In the genomic region with DNA sequence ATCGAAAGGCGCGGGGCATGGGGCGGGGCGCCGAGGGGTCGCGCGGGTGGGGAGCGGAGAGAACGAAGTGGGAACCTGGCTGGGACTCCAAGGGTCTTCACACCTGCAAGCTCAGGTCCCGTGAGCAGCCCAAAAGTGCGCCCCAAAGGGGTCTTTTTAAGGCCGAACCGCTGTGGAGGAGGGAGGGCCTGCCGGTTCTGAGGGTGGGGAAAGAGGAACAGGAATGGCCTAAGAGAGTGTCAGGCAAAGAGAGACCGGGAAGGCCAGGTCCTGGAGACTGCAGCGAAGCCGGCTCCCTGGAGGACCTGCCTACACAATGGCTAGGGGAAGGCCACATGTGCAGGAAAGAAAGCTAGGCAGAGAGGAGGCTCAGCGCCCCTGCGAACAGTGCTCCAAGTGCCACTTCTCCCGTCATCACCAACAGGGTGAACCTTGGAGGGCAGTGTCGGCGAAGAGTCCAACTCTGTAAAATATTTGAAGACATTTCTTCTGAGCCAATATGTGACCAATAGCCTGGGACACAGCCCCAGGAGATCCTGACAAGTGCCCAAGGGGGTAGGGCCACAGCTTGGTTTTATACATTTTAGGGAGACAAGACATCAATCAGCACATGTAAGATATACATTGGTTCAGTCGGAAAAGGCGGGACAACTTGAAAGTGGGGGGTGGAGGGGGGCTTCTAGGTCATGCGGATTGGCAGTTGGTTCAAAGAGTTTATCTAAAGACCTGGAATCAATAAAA, we compare ENCODE assay signal across 8 cellular contexts. TPM values are rescaled to one million over a fixed set of nuclear protein-coding genes. Genes with fewer than 3 reads are reported as not detected.
DNase-seq lines count a peak whose midpoint lies in the region; ATAC-seq and TF ChIP-seq lines count a peak whose summit lies in the region.

No MANE protein-coding gene starts in this region.

- H3K9me3 Mint-ChIP-seq in activated CD4-positive, alpha-beta T cell treated with anti-CD3 and anti-CD28 coated beads, Interleukin-2, amount 10 ng/mL, durations not matched to agents 24 days and 14 days = no peaks in the 10 kb centered on the region
- no peaks in the 10 kb centered on the region for H3K9me3 Mint-ChIP-seq in nephron progenitor cell

- H3K4me3 ChIP-seq in SJSA1 = peak overlapping the region; percentile 97
- peak overlapping the region; percentile 41 to 55 (median 52) for H3K4me3 ChIP-seq in fibroblast of lung (replicated peaks in 1 of 4; ENCODE audit: control extremely low read depth in 1 of 4, insufficient read depth in 1 of 4, low read depth in 3 of 4, low read length in 4 of 4)

- peaks cover 2% of the 10 kb centered on the region for H4K20me1 ChIP-seq in fibroblast of lung (ENCODE audit: control insufficient read depth, extremely low read depth, insufficient read depth, low read length)

- peak overlapping the region; percentile 86 for H3K4me3 Mint-ChIP-seq in activated CD4-positive, alpha-beta T cell treated with anti-CD3 and anti-CD28 coated beads, Interleukin-2, amount 10 ng/mL, durations not matched to agents 24 days and 14 days
- peak overlapping the region; percentile 85 for H3K4me3 Mint-ChIP-seq in nephron progenitor cell

- H3K4me1 ChIP-seq in SJSA1 (replicated peaks) (peaks cover 17% of the 10 kb centered on the region), fibroblast of lung (ENCODE audit: control insufficient read depth, extremely low read depth, insufficient read depth, low read length) (peaks cover 4% of the 10 kb centered on the region)

- H3K4me1 Mint-ChIP-seq in activated CD4-positive, alpha-beta T cell treated with anti-CD3 and anti-CD28 coated beads, Interleukin-2, amount 10 ng/mL, durations not matched to agents 24 days and 14 days = peaks cover 34% of the 10 kb centered on the region
- peaks cover 30% of the 10 kb centered on the region for H3K4me1 Mint-ChIP-seq in nephron progenitor cell

- no peak for DNase-seq in activated CD4-positive, alpha-beta T cell treated with anti-CD3 and anti-CD28 coated beads, Interleukin-2, amount 10 ng/mL, durations not matched to agents 24 days and 14 days
- no peak for DNase-seq in activated CD4-positive, alpha-beta T cell treated with anti-CD3 and anti-CD28 coated beads for 1 hour
- DNase-seq in SJSA1 (ENCODE audit: low read depth in 1 of 2, low spot score in 2 of 2) = peak in 1 of 2 experiments; percentile 19
- peak; percentile 17 to 19 for DNase-seq in fibroblast of lung (ENCODE audit: low read depth in 2 of 2)
- no peak for DNase-seq in nephron progenitor cell
- DNase-seq in NCI-H1436 treated with DMSO at 0.1 percent for 48 hours (lab: John Stamatoyannopoulos, UW) = no peak
- no peak for DNase-seq in SIG-M5 treated with dmso at 0.1 percent for 504 hours (lab: John Stamatoyannopoulos, UW; ENCODE audit: unreplicated experiment)

- H3K36me3 Mint-ChIP-seq in activated CD4-positive, alpha-beta T cell treated with anti-CD3 and anti-CD28 coated beads, Interleukin-2, amount 10 ng/mL, durations not matched to agents 24 days and 14 days (ENCODE audit: low read depth) = peaks cover 2% of the 10 kb centered on the region
- no peaks in the 10 kb centered on the region for H3K36me3 Mint-ChIP-seq in nephron progenitor cell (ENCODE audit: low read depth)

- peak overlapping the region; percentile 78 for H2AFZ ChIP-seq in fibroblast of lung (ENCODE audit: low read length)

- no peak for TF ChIP-seq CTCF in fibroblast of lung (conservative IDR thresholded peaks at IDR 0.05 in 1 of 2, IDR thresholded peaks at IDR 0.05 in 1 of 2; ENCODE audit: low read depth in 1 of 2, low read length in 2 of 2)
- TF ChIP-seq CTCF in nephron progenitor cell (IDR thresholded peaks at IDR 0.05) = no peak

- H3K27ac Mint-ChIP-seq in activated CD4-positive, alpha-beta T cell treated with anti-CD3 and anti-CD28 coated beads, Interleukin-2, amount 10 ng/mL, durations not matched to agents 24 days and 14 days = peak overlapping the region; percentile 65
- peak overlapping the region; percentile 73 for H3K27ac Mint-ChIP-seq in nephron progenitor cell

- ATAC-seq in HG03457 (IDR thresholded peaks at IDR 0.05; ENCODE audit: unreplicated experiment) = no peak

- H3K79me2 ChIP-seq in fibroblast of lung (ENCODE audit: control insufficient read depth, insufficient read depth, low read length) = peaks cover 38% of the 10 kb centered on the region

- intact Hi-C loops in activated CD4-positive, alpha-beta T cell treated with anti-CD3 and anti-CD28 coated beads, Interleukin-2, amount 10 ng/mL, durations not matched to agents 24 days and 14 days (cut with micrococcal nuclease) = loop anchor here (1.0 to 5.0 kb wide), 6 partner anchors 14 to 356 kb away; partner anchors contain the start of genes C22orf39, CDC45, CLTCL1 and ESS2

- H3K4me2 ChIP-seq in fibroblast of lung (ENCODE audit: extremely low read depth, insufficient read depth, low read length) = peak overlapping the region; percentile 94

- H3K9ac ChIP-seq in fibroblast of lung (ENCODE audit: insufficient read depth, low read length) = peak overlapping the region; percentile 37

- H3K27ac ChIP-seq in SJSA1 (no peak overlapping the region), fibroblast of lung (ENCODE audit: insufficient read depth, low read length) (no peak overlapping the region)

- no peaks in the 10 kb centered on the region for H3K27me3 Mint-ChIP-seq in activated CD4-positive, alpha-beta T cell treated with anti-CD3 and anti-CD28 coated beads, Interleukin-2, amount 10 ng/mL, durations not matched to agents 24 days and 14 days
- peaks cover 22% of the 10 kb centered on the region for H3K27me3 Mint-ChIP-seq in nephron progenitor cell (ENCODE audit: low read depth, poor library complexity)

- peaks cover 26% of the 10 kb centered on the region for H3K36me3 ChIP-seq in SJSA1
- H3K36me3 ChIP-seq in fibroblast of lung (ENCODE audit: control insufficient read depth, insufficient read depth, low read length) = peaks cover 6% of the 10 kb centered on the region

- no peaks in the 10 kb centered on the region for H3K27me3 ChIP-seq in SJSA1 (replicated peaks)
- no peaks in the 10 kb centered on the region for H3K27me3 ChIP-seq in fibroblast of lung (ENCODE audit: control insufficient read depth, insufficient read depth, low read length)

- H3K9me3 ChIP-seq in SJSA1 (replicated peaks) (no peaks in the 10 kb centered on the region), fibroblast of lung (ENCODE audit: control insufficient read depth, insufficient read depth, low read depth, low read length) (no peaks in the 10 kb centered on the region)

RNA-seq across cellular contexts. Expression of gene DGCR2, which starts 0.7 kb away (rescaled TPM):
- 23.8 and 25.5 TPM in 2 replicates for total RNA-seq in activated CD4-positive, alpha-beta T cell treated with anti-CD3 and anti-CD28 coated beads, Interleukin-2, amount 10 ng/mL, durations not matched to agents 24 days and 14 days
- total RNA-seq in SJSA1 (2014; rRNA removed; shearing (Covaris generic)) = 51.1 and 62.2 TPM in 2 replicates
- 36.2 and 39.5 TPM in 2 replicates for total RNA-seq in fibroblast of lung
- 34.3 and 41.5 TPM in 2 replicates for polyA plus RNA-seq in fibroblast of lung
- 35.2 and 35.7 TPM in 2 replicates for polyA plus RNA-seq in fibroblast of lung (2012)
- polyA minus RNA-seq in fibroblast of lung (ENCODE audit: low replicate concordance) = 99.5 and 137 TPM in 2 replicates

RNA-seq across cellular contexts. Expression of gene TSSK2, which starts 8.2 kb away (rescaled TPM):
- total RNA-seq in activated CD4-positive, alpha-beta T cell treated with anti-CD3 and anti-CD28 coated beads, Interleukin-2, amount 10 ng/mL, durations not matched to agents 24 days and 14 days = not detected in 2 replicates
- not detected in 2 replicates for total RNA-seq in SJSA1 (2014; rRNA removed; shearing (Covaris generic))
- not detected in 2 replicates for total RNA-seq in fibroblast of lung
- polyA plus RNA-seq in fibroblast of lung = not detected in 2 replicates
- polyA plus RNA-seq in fibroblast of lung (2012) = not detected in 2 replicates
- polyA minus RNA-seq in fibroblast of lung (ENCODE audit: low replicate concordance) = not detected in 2 replicates

RNA-seq across cellular contexts. Expression of gene ESS2, which starts 21.5 kb away (rescaled TPM):
- total RNA-seq in activated CD4-positive, alpha-beta T cell treated with anti-CD3 and anti-CD28 coated beads, Interleukin-2, amount 10 ng/mL, durations not matched to agents 24 days and 14 days = 17.6 and 19.1 TPM in 2 replicates
- 7.6 and 21.2 TPM in 2 replicates for total RNA-seq in SJSA1 (2014; rRNA removed; shearing (Covaris generic))
- 5.4 and 6.2 TPM in 2 replicates for total RNA-seq in fibroblast of lung
- polyA plus RNA-seq in fibroblast of lung = 7.5 and 9.5 TPM in 2 replicates
- polyA plus RNA-seq in fibroblast of lung (2012) = 10.5 and 15.1 TPM in 2 replicates
- polyA minus RNA-seq in fibroblast of lung (ENCODE audit: low replicate concordance) = 6.1 and 6.8 TPM in 2 replicates

RNA-seq across cellular contexts. Expression of gene GSC2, which starts 27.2 kb away (rescaled TPM):
- not detected in 2 replicates for total RNA-seq in activated CD4-positive, alpha-beta T cell treated with anti-CD3 and anti-CD28 coated beads, Interleukin-2, amount 10 ng/mL, durations not matched to agents 24 days and 14 days
- total RNA-seq in SJSA1 (2014; rRNA removed; shearing (Covaris generic)) = not detected in 2 replicates
- not detected in 2 replicates for total RNA-seq in fibroblast of lung
- polyA plus RNA-seq in fibroblast of lung = not detected in 2 replicates
- not detected in 2 replicates for polyA plus RNA-seq in fibroblast of lung (2012)
- polyA minus RNA-seq in fibroblast of lung (ENCODE audit: low replicate concordance) = not detected in 2 replicates

RNA-seq across cellular contexts. Expression of gene SLC25A1, which starts 55.6 kb away (rescaled TPM):
- 39.4 and 41.2 TPM in 2 replicates for total RNA-seq in activated CD4-positive, alpha-beta T cell treated with anti-CD3 and anti-CD28 coated beads, Interleukin-2, amount 10 ng/mL, durations not matched to agents 24 days and 14 days
- total RNA-seq in SJSA1 (2014; rRNA removed; shearing (Covaris generic)) = 118 and 132 TPM in 2 replicates
- total RNA-seq in fibroblast of lung = 72.2 and 161 TPM in 2 replicates
- polyA plus RNA-seq in fibroblast of lung = 44.3 and 56.1 TPM in 2 replicates
- polyA plus RNA-seq in fibroblast of lung (2012) = 128 and 154 TPM in 2 replicates
- polyA minus RNA-seq in fibroblast of lung (ENCODE audit: low replicate concordance) = 154 and 206 TPM in 2 replicates

Comparison
In these comparisons a context has a peak if more than half of its experiments do, and no peak if none do; other contexts are left out.
1. DNase-seq: peak in fibroblast of lung (2 of 2); none in activated CD4-positive, alpha-beta T cell treated with anti-CD3 and anti-CD28 coated beads, Interleukin-2, amount 10 ng/mL, durations not matched to agents 24 days and 14 days (single experiment), activated CD4-positive, alpha-beta T cell treated with anti-CD3 and anti-CD28 coated beads for 1 hour (single experiment), nephron progenitor cell (single experiment), NCI-H1436 treated with DMSO at 0.1 percent for 48 hours (single experiment) and SIG-M5 treated with dmso at 0.1 percent for 504 hours (single experiment).